Comparison of ENCODE assay signal across 1 cellular context in genomic region chr11:9862981-9863380, GRCh38.
TF ChIP-seq lines count a peak whose summit lies in the region.

No MANE protein-coding gene starts in this region.

TF ChIP-seq in H1, 55 proteins besides CTCF, POLR2A, EP300 and RAD21:
- TF ChIP-seq CBX8 (IDR thresholded peaks at IDR 0.05; ENCODE audit: borderline replicate concordance, low read depth, low read length) (no peak), CHD7 (IDR thresholded peaks at IDR 0.05; ENCODE audit: insufficient replicate concordance, low read length) (no peak), CEBPB (IDR thresholded peaks at IDR 0.05; ENCODE audit: low read depth, low read length) (peak; percentile 72)
